ENCODE assay signal across 1 cellular context in genomic region chr3:197555281-197556261, GRCh38.
TF ChIP-seq lines count a peak whose summit lies in the region.

A gene with protein sequence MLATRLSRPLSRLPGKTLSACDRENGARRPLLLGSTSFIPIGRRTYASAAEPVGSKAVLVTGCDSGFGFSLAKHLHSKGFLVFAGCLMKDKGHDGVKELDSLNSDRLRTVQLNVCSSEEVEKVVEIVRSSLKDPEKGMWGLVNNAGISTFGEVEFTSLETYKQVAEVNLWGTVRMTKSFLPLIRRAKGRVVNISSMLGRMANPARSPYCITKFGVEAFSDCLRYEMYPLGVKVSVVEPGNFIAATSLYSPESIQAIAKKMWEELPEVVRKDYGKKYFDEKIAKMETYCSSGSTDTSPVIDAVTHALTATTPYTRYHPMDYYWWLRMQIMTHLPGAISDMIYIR (minus strand): TSS chr3:197555968. CDS start chr3:197546443, 9,525 bp downstream.

TF ChIP-seq in WTC11, 78 proteins besides CTCF, POLR2A, EP300 and RAD21 (continued from another document):
- TF ChIP-seq, protein P1, sequence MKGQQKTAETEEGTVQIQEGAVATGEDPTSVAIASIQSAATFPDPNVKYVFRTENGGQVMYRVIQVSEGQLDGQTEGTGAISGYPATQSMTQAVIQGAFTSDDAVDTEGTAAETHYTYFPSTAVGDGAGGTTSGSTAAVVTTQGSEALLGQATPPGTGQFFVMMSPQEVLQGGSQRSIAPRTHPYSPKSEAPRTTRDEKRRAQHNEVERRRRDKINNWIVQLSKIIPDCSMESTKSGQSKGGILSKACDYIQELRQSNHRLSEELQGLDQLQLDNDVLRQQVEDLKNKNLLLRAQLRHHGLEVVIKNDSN (CRISPR knock-in tag; IDR thresholded peaks at IDR 0.05), result peak; percentile 73
- TF ChIP-seq SMAD3 (CRISPR knock-in tag; IDR thresholded peaks at IDR 0.05; ENCODE audit: borderline replicate concordance) (0 out of 2 replicates have a peak, but pooled peaks have one; percentile 6), NFYB (CRISPR knock-in tag; conservative IDR thresholded peaks at IDR 0.05; ENCODE audit: low read depth) (no peak), CBFB (CRISPR knock-in tag; IDR thresholded peaks at IDR 0.05; ENCODE audit: low read depth) (0 out of 2 replicates have a peak, but pooled peaks have one; percentile 45), OVOL2 (CRISPR knock-in tag; IDR thresholded peaks at IDR 0.05; ENCODE audit: borderline replicate concordance) (no peak), HMGA2 (CRISPR knock-in tag; IDR thresholded peaks at IDR 0.05) (no peak), TP53 (CRISPR knock-in tag; IDR thresholded peaks at IDR 0.05) (peak; percentile 83; the same call in 1 of the 2 replicates), RELA (CRISPR knock-in tag; IDR thresholded peaks at IDR 0.05; ENCODE audit: borderline replicate concordance) (0 out of 2 replicates have a peak, but pooled peaks have one; percentile 8), MXD4 (CRISPR knock-in tag; IDR thresholded peaks at IDR 0.05; ENCODE audit: borderline replicate concordance) (no peak), FOXP1 (CRISPR knock-in tag; IDR thresholded peaks at IDR 0.05; ENCODE audit: borderline replicate concordance) (0 out of 2 replicates have a peak, but pooled peaks have one; percentile 18), ZNF423 (CRISPR knock-in tag; IDR thresholded peaks at IDR 0.05) (peak; percentile 50), SP1 (CRISPR knock-in tag; conservative IDR thresholded peaks at IDR 0.05) (peak; percentile 45), PREB (CRISPR knock-in tag; IDR thresholded peaks at IDR 0.05; ENCODE audit: borderline replicate concordance) (no peak)
- TF ChIP-seq, protein P2, sequence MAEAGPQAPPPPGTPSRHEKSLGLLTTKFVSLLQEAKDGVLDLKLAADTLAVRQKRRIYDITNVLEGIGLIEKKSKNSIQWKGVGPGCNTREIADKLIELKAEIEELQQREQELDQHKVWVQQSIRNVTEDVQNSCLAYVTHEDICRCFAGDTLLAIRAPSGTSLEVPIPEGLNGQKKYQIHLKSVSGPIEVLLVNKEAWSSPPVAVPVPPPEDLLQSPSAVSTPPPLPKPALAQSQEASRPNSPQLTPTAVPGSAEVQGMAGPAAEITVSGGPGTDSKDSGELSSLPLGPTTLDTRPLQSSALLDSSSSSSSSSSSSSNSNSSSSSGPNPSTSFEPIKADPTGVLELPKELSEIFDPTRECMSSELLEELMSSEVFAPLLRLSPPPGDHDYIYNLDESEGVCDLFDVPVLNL (CRISPR knock-in tag; IDR thresholded peaks at IDR 0.05; ENCODE audit: borderline replicate concordance, low read depth), result peak; percentile 41; the same call in 1 of the 2 replicates
- TF ChIP-seq, protein P3, sequence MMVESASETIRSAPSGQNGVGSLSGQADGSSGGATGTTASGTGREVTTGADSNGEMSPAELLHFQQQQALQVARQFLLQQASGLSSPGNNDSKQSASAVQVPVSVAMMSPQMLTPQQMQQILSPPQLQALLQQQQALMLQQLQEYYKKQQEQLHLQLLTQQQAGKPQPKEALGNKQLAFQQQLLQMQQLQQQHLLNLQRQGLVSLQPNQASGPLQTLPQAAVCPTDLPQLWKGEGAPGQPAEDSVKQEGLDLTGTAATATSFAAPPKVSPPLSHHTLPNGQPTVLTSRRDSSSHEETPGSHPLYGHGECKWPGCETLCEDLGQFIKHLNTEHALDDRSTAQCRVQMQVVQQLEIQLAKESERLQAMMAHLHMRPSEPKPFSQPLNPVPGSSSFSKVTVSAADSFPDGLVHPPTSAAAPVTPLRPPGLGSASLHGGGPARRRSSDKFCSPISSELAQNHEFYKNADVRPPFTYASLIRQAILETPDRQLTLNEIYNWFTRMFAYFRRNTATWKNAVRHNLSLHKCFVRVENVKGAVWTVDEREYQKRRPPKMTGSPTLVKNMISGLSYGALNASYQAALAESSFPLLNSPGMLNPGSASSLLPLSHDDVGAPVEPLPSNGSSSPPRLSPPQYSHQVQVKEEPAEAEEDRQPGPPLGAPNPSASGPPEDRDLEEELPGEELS (CRISPR knock-in tag; IDR thresholded peaks at IDR 0.05), result no peak
- TF ChIP-seq, protein P4, sequence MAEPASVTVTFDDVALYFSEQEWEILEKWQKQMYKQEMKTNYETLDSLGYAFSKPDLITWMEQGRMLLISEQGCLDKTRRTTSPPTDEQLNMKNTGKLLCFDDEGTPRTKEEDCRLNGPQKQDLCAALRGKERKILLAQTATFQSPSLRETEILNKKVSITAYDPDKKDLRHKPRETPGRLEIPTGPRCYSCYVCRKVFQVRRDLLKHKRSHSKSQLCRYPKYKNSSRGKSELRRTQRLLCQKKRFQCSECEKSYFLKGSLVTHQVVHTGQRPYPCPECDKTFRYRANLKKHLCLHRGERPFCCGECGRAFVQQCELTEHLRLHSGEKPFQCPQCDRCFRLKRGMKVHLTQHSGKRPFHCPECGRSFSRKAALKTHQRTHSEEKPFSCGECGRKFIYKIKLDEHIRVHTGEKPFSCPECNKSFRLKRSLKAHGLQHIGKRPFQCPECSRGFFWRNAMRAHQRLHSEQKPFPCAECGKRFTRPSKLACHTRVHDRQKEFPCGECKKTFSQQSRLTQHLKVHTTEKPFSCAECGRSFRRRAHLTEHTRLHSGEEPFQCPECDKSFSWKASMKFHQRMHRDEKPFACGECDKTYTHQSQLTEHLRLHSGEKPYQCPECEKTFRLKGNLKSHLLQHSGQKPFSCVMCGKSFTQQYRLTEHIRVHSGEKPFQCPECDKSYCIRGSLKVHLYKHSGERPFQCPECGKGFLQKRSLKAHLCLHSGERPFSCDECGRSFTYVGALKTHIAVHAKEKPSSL (CRISPR knock-in tag; conservative IDR thresholded peaks at IDR 0.05), result no peak
- TF ChIP-seq, protein P5, sequence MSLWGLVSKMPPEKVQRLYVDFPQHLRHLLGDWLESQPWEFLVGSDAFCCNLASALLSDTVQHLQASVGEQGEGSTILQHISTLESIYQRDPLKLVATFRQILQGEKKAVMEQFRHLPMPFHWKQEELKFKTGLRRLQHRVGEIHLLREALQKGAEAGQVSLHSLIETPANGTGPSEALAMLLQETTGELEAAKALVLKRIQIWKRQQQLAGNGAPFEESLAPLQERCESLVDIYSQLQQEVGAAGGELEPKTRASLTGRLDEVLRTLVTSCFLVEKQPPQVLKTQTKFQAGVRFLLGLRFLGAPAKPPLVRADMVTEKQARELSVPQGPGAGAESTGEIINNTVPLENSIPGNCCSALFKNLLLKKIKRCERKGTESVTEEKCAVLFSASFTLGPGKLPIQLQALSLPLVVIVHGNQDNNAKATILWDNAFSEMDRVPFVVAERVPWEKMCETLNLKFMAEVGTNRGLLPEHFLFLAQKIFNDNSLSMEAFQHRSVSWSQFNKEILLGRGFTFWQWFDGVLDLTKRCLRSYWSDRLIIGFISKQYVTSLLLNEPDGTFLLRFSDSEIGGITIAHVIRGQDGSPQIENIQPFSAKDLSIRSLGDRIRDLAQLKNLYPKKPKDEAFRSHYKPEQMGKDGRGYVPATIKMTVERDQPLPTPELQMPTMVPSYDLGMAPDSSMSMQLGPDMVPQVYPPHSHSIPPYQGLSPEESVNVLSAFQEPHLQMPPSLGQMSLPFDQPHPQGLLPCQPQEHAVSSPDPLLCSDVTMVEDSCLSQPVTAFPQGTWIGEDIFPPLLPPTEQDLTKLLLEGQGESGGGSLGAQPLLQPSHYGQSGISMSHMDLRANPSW (CRISPR knock-in tag; conservative IDR thresholded peaks at IDR 0.05; ENCODE audit: low read depth), result no peak
